In genomic region chr1:9366298-9366697, GRCh38 we compare ENCODE assay signal across 24 cellular contexts.
"Had no signal": no experiment of that assay in that cellular context is flagged by ENCODE, and none has a peak within 500 bp of the region (broad histone marks: within the 10 kb centered on the region; RNA-seq: fewer than 3 reads in every experiment).

No MANE protein-coding gene starts in this region.

- H3K27ac ChIP-seq: brain microvascular endothelial cell, hepatocyte, left ventricle myocardium inferior, neutrophil, ovary, upper lobe of right lung had no signal

- DNase-seq: activated CD4-positive, alpha-beta memory T cell treated with anti-CD3 and anti-CD28 coated beads for 36 hours; activated CD4-positive, alpha-beta T cell treated with anti-CD3 and anti-CD28 coated beads, Interleukin-2, amount 10 ng/mL, durations not matched to agents 24 days and 14 days; activated CD4-positive, CD25-positive, alpha-beta regulatory T cell treated with anti-CD3 and anti-CD28 coated beads, Interleukin-2, amount 50 U/mL, for 72 hours; activated CD8-positive, alpha-beta memory T cell treated with anti-CD3 and anti-CD28 coated beads, Interleukin-2, amount 50 U/mL, for 4 hours; activated effector memory CD4-positive, alpha-beta T cell treated with anti-CD3 and anti-CD28 coated beads, Interleukin-2, amount 50 U/mL, for 16 hours; activated naive CD4-positive, alpha-beta T cell treated with anti-CD3 and anti-CD28 coated beads for 36 hours; activated naive CD8-positive, alpha-beta T cell treated with anti-CD3 and anti-CD28 coated beads, Interleukin-2, amount 10 ng/mL, durations not matched to agents 7 days and 5 days; activated T-cell treated with anti-CD3 and anti-CD28 coated beads, Interleukin-2, amount 50 U/mL, for 1 hour; brain microvascular endothelial cell; caudate nucleus; endodermal cell; glutamatergic neuron; islet precursor cell; left ventricle myocardium inferior; mucosa of descending colon; ovary; stimulated activated CD4-positive, alpha-beta T cell treated with anti-CD3 and anti-CD28 coated beads, Interleukin-2, amount 100 ng/mL, for 48 hours; stimulated activated naive CD4-positive, alpha-beta T cell treated with Interleukin-2 at 50 U/mL for 16 hours; T-helper 17 cell; T1000; upper lobe of right lung had no signal

- H3K4me2 ChIP-seq: hepatocyte had no signal

- H3K4me3 ChIP-seq: hepatocyte, left ventricle myocardium inferior, mucosa of descending colon, ovary, upper lobe of right lung had no signal

- H3K27me3 ChIP-seq: brain microvascular endothelial cell, hepatocyte, ovary, upper lobe of right lung had no signal

- H3K9me3 ChIP-seq: left ventricle myocardium inferior, mucosa of descending colon, neutrophil, ovary, upper lobe of right lung had no signal

- H3K36me3 ChIP-seq: neutrophil, ovary had no signal

- ATAC-seq: mucosa of descending colon; natural killer cell treated with Interleukin-12 subunit alpha and Interleukin-12 subunit beta and Interleukin-15 and Interleukin-18, amount 100 ng/mL, for 72 hours; T-helper 17 cell; upper lobe of right lung had no signal
